In genomic region chr2:173397539-173397938, GRCh38 we compare ENCODE assay signal across 17 cellular contexts. TPM values are rescaled to one million over a fixed set of nuclear protein-coding genes. Genes with fewer than 3 reads are reported as not detected.
A peak's percentile ranks its signal among the peaks of the same experiment; 100 is the strongest.
DNase-seq lines count a peak whose midpoint lies in the region; ATAC-seq and TF ChIP-seq lines count a peak whose summit lies in the region.
"Had no signal": no experiment of that assay in that cellular context is flagged by ENCODE, and none has a peak within 500 bp of the region (broad histone marks: within the 10 kb centered on the region; RNA-seq: fewer than 3 reads in every experiment).

No MANE protein-coding gene starts in this region.

- DNase-seq in MCF 10A (ENCODE audit: unreplicated experiment) (no peak), breast epithelium (ENCODE audit: low spot score in 2 of 2) (no peak), NCI-H1930 (lab: John Stamatoyannopoulos, UW) (peak; percentile 3 to 19), neural progenitor cell (ENCODE audit: low spot score) (no peak)
- DNase-seq in activated CD4-positive, alpha-beta T cell treated with anti-CD3 and anti-CD28 coated beads, Interleukin-2, amount 10 ng/mL, durations not matched to agents 24 days and 14 days = no peak
- DNase-seq: activated effector memory CD4-positive, alpha-beta T cell treated with anti-CD3 and anti-CD28 coated beads, Interleukin-2, amount 50 U/mL, for 16 hours; anterior cingulate cortex; cortex of kidney; IMR-90; NCI-H187 treated with DMSO at 0.1 percent for 48 hours; retina; SK-N-SH had no signal

- H3K79me2 ChIP-seq in neural progenitor cell (ENCODE audit: low read depth) = no peaks in the 10 kb centered on the region
- H3K79me2 ChIP-seq: hepatocyte had no signal

- H3K4me1 ChIP-seq in breast epithelium = no peaks in the 10 kb centered on the region
- peaks cover 36% of the 10 kb centered on the region for H3K4me1 ChIP-seq in neural progenitor cell

- no peak overlapping the region for H3K27ac Mint-ChIP-seq in MCF 10A (ENCODE audit: low read depth, unreplicated experiment)
- H3K27ac Mint-ChIP-seq in neural progenitor cell = no peak overlapping the region
- H3K27ac Mint-ChIP-seq in activated CD4-positive, alpha-beta T cell treated with anti-CD3 and anti-CD28 coated beads, Interleukin-2, amount 10 ng/mL, durations not matched to agents 24 days and 14 days = no peak overlapping the region
- H3K27ac Mint-ChIP-seq: natural killer cell treated with Interleukin-12 subunit alpha and Interleukin-12 subunit beta and Interleukin-15 and Interleukin-18, amount 100 ng/mL, for 72 hours had no signal

- BruUV-seq in MCF 10A (replicated peaks; lab: Mats Ljungman, UMichigan) = no TSS peak

- no peak overlapping the region for H3K4me2 ChIP-seq in neural progenitor cell
- H3K4me2 ChIP-seq: hepatocyte, SK-N-SH had no signal

- no peaks in the 10 kb centered on the region for H3K9me3 ChIP-seq in breast epithelium
- H3K9me3 ChIP-seq in neural progenitor cell (ENCODE audit: low read depth) = no peaks in the 10 kb centered on the region
- H3K9me3 ChIP-seq: SK-N-SH had no signal

- H3K4me3 ChIP-seq in breast epithelium (no peak overlapping the region), neural progenitor cell (no peak overlapping the region)
- H3K4me3 ChIP-seq: hepatocyte had no signal

- H4K20me1 ChIP-seq in neural progenitor cell (ENCODE audit: low read depth) = no peaks in the 10 kb centered on the region

- peaks cover 0 to 44% of the 10 kb centered on the region in 2 donors for H3K27me3 ChIP-seq in breast epithelium
- H3K27me3 ChIP-seq in neural progenitor cell = peaks cover 26% of the 10 kb centered on the region

- intact Hi-C loops in MCF 10A (cut with micrococcal nuclease) = loop anchor here (2.0 kb wide), 1 partner anchor 591 kb away; no protein-coding TSS in a partner anchor
- intact Hi-C loops in breast epithelium (cut with DNase I; ENCODE audit: low total_unique reads) = loop anchor here (5.0 kb wide), 1 partner anchor 890 kb away; no protein-coding TSS in a partner anchor
- intact Hi-C loops in activated CD4-positive, alpha-beta T cell treated with anti-CD3 and anti-CD28 coated beads, Interleukin-2, amount 10 ng/mL, durations not matched to agents 24 days and 14 days (cut with micrococcal nuclease) = loop anchor here (5.0 kb wide), 1 partner anchor 370 kb away; no protein-coding TSS in a partner anchor

- ATAC-seq in GM21576 (IDR thresholded peaks at IDR 0.05; ENCODE audit: unreplicated experiment) (no peak), HG03095 (IDR thresholded peaks at IDR 0.05; ENCODE audit: unreplicated experiment) (no peak)
- ATAC-seq: natural killer cell treated with Interleukin-12 subunit alpha and Interleukin-12 subunit beta and Interleukin-15 and Interleukin-18, amount 100 ng/mL, for 72 hours had no signal

- TF ChIP-seq CTCF in MCF 10A (IDR thresholded peaks at IDR 0.05; ENCODE audit: unreplicated experiment) = peak; percentile 17
- TF ChIP-seq CTCF in breast epithelium (IDR thresholded peaks at IDR 0.05) = no peak
- peak; percentile 79 for TF ChIP-seq CTCF in VCaP (conservative IDR thresholded peaks at IDR 0.05)
- TF ChIP-seq CTCF in neural progenitor cell (IDR thresholded peaks at IDR 0.05) = peak; percentile 37

- no peak for TF ChIP-seq POLR2A in breast epithelium (IDR thresholded peaks at IDR 0.05)

- H3K27ac ChIP-seq in breast epithelium = no peak overlapping the region
- no peak overlapping the region for H3K27ac ChIP-seq in VCaP
- no peak overlapping the region for H3K27ac ChIP-seq in neural progenitor cell
- H3K27ac ChIP-seq: hepatocyte had no signal

- H3F3A ChIP-seq in neural progenitor cell (ENCODE audit: low read depth) = no peaks in the 10 kb centered on the region

- H3K36me3 Mint-ChIP-seq in MCF 10A (ENCODE audit: insufficient read depth, unreplicated experiment) (no peaks in the 10 kb centered on the region), neural progenitor cell (peaks cover 2% of the 10 kb centered on the region)
- H3K36me3 Mint-ChIP-seq in activated CD4-positive, alpha-beta T cell treated with anti-CD3 and anti-CD28 coated beads, Interleukin-2, amount 10 ng/mL, durations not matched to agents 24 days and 14 days (ENCODE audit: low read depth) = no peaks in the 10 kb centered on the region
- H3K36me3 Mint-ChIP-seq: natural killer cell treated with Interleukin-12 subunit alpha and Interleukin-12 subunit beta and Interleukin-15 and Interleukin-18, amount 100 ng/mL, for 72 hours had no signal

- peaks cover 56% of the 10 kb centered on the region for H3K27me3 Mint-ChIP-seq in MCF 10A (ENCODE audit: insufficient read depth, unreplicated experiment)
- H3K27me3 Mint-ChIP-seq in neural progenitor cell (ENCODE audit: insufficient read depth, low read depth) = peaks cover 10% of the 10 kb centered on the region
- peaks cover 52% of the 10 kb centered on the region for H3K27me3 Mint-ChIP-seq in activated CD4-positive, alpha-beta T cell treated with anti-CD3 and anti-CD28 coated beads, Interleukin-2, amount 10 ng/mL, durations not matched to agents 24 days and 14 days

- H3K9me3 Mint-ChIP-seq in MCF 10A (ENCODE audit: unreplicated experiment) (no peaks in the 10 kb centered on the region), neural progenitor cell (no peaks in the 10 kb centered on the region)
- no peaks in the 10 kb centered on the region for H3K9me3 Mint-ChIP-seq in activated CD4-positive, alpha-beta T cell treated with anti-CD3 and anti-CD28 coated beads, Interleukin-2, amount 10 ng/mL, durations not matched to agents 24 days and 14 days
- H3K9me3 Mint-ChIP-seq: natural killer cell treated with Interleukin-12 subunit alpha and Interleukin-12 subunit beta and Interleukin-15 and Interleukin-18, amount 100 ng/mL, for 72 hours had no signal

- H3K4me3 Mint-ChIP-seq in MCF 10A (ENCODE audit: unreplicated experiment) (no peak overlapping the region), neural progenitor cell (no peak overlapping the region)
- H3K4me3 Mint-ChIP-seq in activated CD4-positive, alpha-beta T cell treated with anti-CD3 and anti-CD28 coated beads, Interleukin-2, amount 10 ng/mL, durations not matched to agents 24 days and 14 days = no peak overlapping the region
- H3K4me3 Mint-ChIP-seq: natural killer cell treated with Interleukin-12 subunit alpha and Interleukin-12 subunit beta and Interleukin-15 and Interleukin-18, amount 100 ng/mL, for 72 hours had no signal

- no peak overlapping the region for H2AFZ ChIP-seq in neural progenitor cell (replicated peaks)
- H2AFZ ChIP-seq: hepatocyte had no signal

- CTCF ChIA-PET in MCF 10A (lab: Yijun Ruan, JAX) = interaction anchor here (0.6 to 7.6 kb wide), 8 partner anchors 22 to 591 kb away, joined by 3 to 145 read pairs (median 3); no protein-coding TSS in a partner anchor

- H3K9ac ChIP-seq in neural progenitor cell = no peak overlapping the region
- H3K9ac ChIP-seq: SK-N-SH had no signal

- no peaks in the 10 kb centered on the region for H3K36me3 ChIP-seq in breast epithelium
- H3K36me3 ChIP-seq in neural progenitor cell = no peaks in the 10 kb centered on the region

- H3K4me1 Mint-ChIP-seq in MCF 10A (ENCODE audit: insufficient read depth, unreplicated experiment) = peaks cover 14% of the 10 kb centered on the region
- peaks cover 34% of the 10 kb centered on the region for H3K4me1 Mint-ChIP-seq in neural progenitor cell
- peaks cover 4% of the 10 kb centered on the region for H3K4me1 Mint-ChIP-seq in activated CD4-positive, alpha-beta T cell treated with anti-CD3 and anti-CD28 coated beads, Interleukin-2, amount 10 ng/mL, durations not matched to agents 24 days and 14 days

- POLR2A ChIA-PET in MCF 10A (lab: Yijun Ruan, JAX) = interaction anchor here (1.1 kb wide), 1 partner anchor 370 kb away, joined by 5 read pairs; no protein-coding TSS in a partner anchor

RNA-seq across cellular contexts. Expression of gene CDCA7, which starts 42.9 kb away (rescaled TPM):
- total RNA-seq in MCF 10A (2022) (6.2 and 14.0 TPM in 2 replicates), breast epithelium (1 to 10 TPM in 2 of 3 donors, under 1 TPM in 1; 0.16 to 3.2 (median 2.3) TPM), neural progenitor cell (ENCODE audit: low replicate concordance) (31.4 and 36.8 TPM in 2 replicates)
- 116 and 118 TPM in 2 replicates for total RNA-seq in activated CD4-positive, alpha-beta T cell treated with anti-CD3 and anti-CD28 coated beads, Interleukin-2, amount 10 ng/mL, durations not matched to agents 24 days and 14 days

Comparison
In these comparisons a context has a peak if more than half of its experiments do, and no peak if none do; other contexts are left out.
1. CTCF ChIP-seq: peak in MCF 10A (single experiment), VCaP (single experiment) and neural progenitor cell (single experiment); none in breast epithelium (0 of 3).
2. DNase-seq: peak in NCI-H1930 (2 of 2); none in MCF 10A (single experiment), breast epithelium (0 of 2), neural progenitor cell (single experiment) and activated CD4-positive, alpha-beta T cell treated with anti-CD3 and anti-CD28 coated beads, Interleukin-2, amount 10 ng/mL, durations not matched to agents 24 days and 14 days (single experiment).